ENCODE assay signal across 15 cellular contexts in the genomic region with DNA sequence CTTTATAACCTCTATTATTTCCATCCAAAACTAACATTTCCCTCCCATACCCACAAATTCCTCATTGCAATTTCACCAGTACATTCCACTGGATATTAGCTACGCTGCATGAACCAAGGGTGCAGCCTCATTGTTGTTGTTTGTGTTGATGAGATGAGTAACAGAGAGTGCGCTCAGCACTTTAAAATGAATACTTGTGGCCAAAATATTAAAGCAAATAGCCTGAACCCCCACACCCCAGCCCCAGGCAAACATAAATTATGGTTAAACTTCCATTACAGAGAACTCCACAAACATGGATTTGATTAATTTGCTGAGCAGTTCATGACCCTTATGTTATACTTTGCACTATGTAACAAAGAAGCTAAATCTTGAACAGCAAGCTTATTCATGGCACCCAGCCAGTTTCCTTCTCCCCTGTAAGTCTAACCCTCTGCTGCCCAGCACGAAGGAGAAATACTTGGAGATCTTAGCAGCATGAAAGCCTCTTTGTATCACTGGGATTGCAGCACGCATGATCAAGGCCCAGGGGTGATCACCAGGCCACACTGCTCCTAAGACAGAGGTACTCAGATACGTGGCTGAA.
A peak's percentile ranks its signal among the peaks of the same experiment; 100 is the strongest.
DNase-seq lines count a peak whose midpoint lies in the region; ATAC-seq and TF ChIP-seq lines count a peak whose summit lies in the region.
"Had no signal": no experiment of that assay in that cellular context is flagged by ENCODE, and none has a peak within 500 bp of the region (broad histone marks: within the 10 kb centered on the region; RNA-seq: fewer than 3 reads in every experiment).

No MANE protein-coding gene starts in this region.

- H3K9me3 Mint-ChIP-seq in activated T-cell treated with anti-CD3 and anti-CD28 coated beads, Interleukin-2, amount 50 U/mL, for 24 hours = no peaks in the 10 kb centered on the region
- H3K9me3 Mint-ChIP-seq in activated T-cell treated with anti-CD3 and anti-CD28 coated beads, Interleukin-2, amount 50 U/mL, for 72 hours = no peaks in the 10 kb centered on the region
- H3K9me3 Mint-ChIP-seq in type B pancreatic cell (no peaks in the 10 kb centered on the region), CD14-positive monocyte (peaks cover 0 to 1% (median 0%) of the 10 kb centered on the region in 7 donors)
- H3K9me3 Mint-ChIP-seq in activated T-helper 1 cell treated with anti-CD3 and anti-CD28 coated beads, Interleukin-12 subunit alpha, Interleukin-12 subunit beta, Interleukin-2, Interleukin-4 antibody, amounts not matched to agents 30 ng/mL and 10 ng/mL and 1 ng/mL, durations not matched to agents 14 hours and 24 hours and 36 hours = no peaks in the 10 kb centered on the region
- H3K9me3 Mint-ChIP-seq: activated CD8-positive, alpha-beta T cell treated with anti-CD3 and anti-CD28 coated beads for 36 hours had no signal

- peak overlapping the region; percentile 38 for H3K27ac Mint-ChIP-seq in activated T-cell treated with anti-CD3 and anti-CD28 coated beads, Interleukin-2, amount 50 U/mL, for 24 hours
- no peak overlapping the region for H3K27ac Mint-ChIP-seq in activated T-cell treated with anti-CD3 and anti-CD28 coated beads, Interleukin-2, amount 50 U/mL, for 72 hours
- H3K27ac Mint-ChIP-seq in type B pancreatic cell (peak overlapping the region; percentile 86), CD14-positive monocyte (no peak overlapping the region)
- H3K27ac Mint-ChIP-seq in activated T-helper 1 cell treated with anti-CD3 and anti-CD28 coated beads, Interleukin-12 subunit alpha, Interleukin-12 subunit beta, Interleukin-2, Interleukin-4 antibody, amounts not matched to agents 30 ng/mL and 10 ng/mL and 1 ng/mL, durations not matched to agents 14 hours and 24 hours and 36 hours = no peak overlapping the region
- H3K27ac Mint-ChIP-seq: activated CD8-positive, alpha-beta T cell treated with anti-CD3 and anti-CD28 coated beads for 36 hours had no signal

- H3K4me3 Mint-ChIP-seq in activated T-cell treated with anti-CD3 and anti-CD28 coated beads, Interleukin-2, amount 50 U/mL, for 24 hours = no peak overlapping the region
- H3K4me3 Mint-ChIP-seq in activated T-cell treated with anti-CD3 and anti-CD28 coated beads, Interleukin-2, amount 50 U/mL, for 72 hours = no peak overlapping the region
- H3K4me3 Mint-ChIP-seq in type B pancreatic cell (peak overlapping the region; percentile 58), CD14-positive monocyte (no peak overlapping the region)
- H3K4me3 Mint-ChIP-seq in activated T-helper 1 cell treated with anti-CD3 and anti-CD28 coated beads, Interleukin-12 subunit alpha, Interleukin-12 subunit beta, Interleukin-2, Interleukin-4 antibody, amounts not matched to agents 30 ng/mL and 10 ng/mL and 1 ng/mL, durations not matched to agents 14 hours and 24 hours and 36 hours = no peak overlapping the region
- H3K4me3 Mint-ChIP-seq: activated CD8-positive, alpha-beta T cell treated with anti-CD3 and anti-CD28 coated beads for 36 hours had no signal

- no peaks in the 10 kb centered on the region for H3K4me1 Mint-ChIP-seq in activated T-cell treated with anti-CD3 and anti-CD28 coated beads, Interleukin-2, amount 50 U/mL, for 24 hours (ENCODE audit: low read depth)
- no peaks in the 10 kb centered on the region for H3K4me1 Mint-ChIP-seq in activated T-cell treated with anti-CD3 and anti-CD28 coated beads, Interleukin-2, amount 50 U/mL, for 72 hours (ENCODE audit: low read depth)
- H3K4me1 Mint-ChIP-seq in type B pancreatic cell (ENCODE audit: unreplicated experiment) (peaks cover 26% of the 10 kb centered on the region), CD14-positive monocyte (no peaks in the 10 kb centered on the region)
- H3K4me1 Mint-ChIP-seq in activated T-helper 1 cell treated with anti-CD3 and anti-CD28 coated beads, Interleukin-12 subunit alpha, Interleukin-12 subunit beta, Interleukin-2, Interleukin-4 antibody, amounts not matched to agents 30 ng/mL and 10 ng/mL and 1 ng/mL, durations not matched to agents 14 hours and 24 hours and 36 hours (ENCODE audit: low read depth) = no peaks in the 10 kb centered on the region

- no peak for TF ChIP-seq CTCF in fibroblast of villous mesenchyme (IDR thresholded peaks at IDR 0.05; ENCODE audit: insufficient read depth, low read depth, low read length)
- no peak for TF ChIP-seq CTCF in type B pancreatic cell (conservative IDR thresholded peaks at IDR 0.05)
- no peak for TF ChIP-seq CTCF in CD14-positive monocyte (IDR thresholded peaks at IDR 0.05)
- no peak for TF ChIP-seq CTCF in lower leg skin (IDR thresholded peaks at IDR 0.05)

- H3K27me3 Mint-ChIP-seq in activated T-cell treated with anti-CD3 and anti-CD28 coated beads, Interleukin-2, amount 50 U/mL, for 24 hours = no peaks in the 10 kb centered on the region
- H3K27me3 Mint-ChIP-seq in activated T-cell treated with anti-CD3 and anti-CD28 coated beads, Interleukin-2, amount 50 U/mL, for 72 hours (ENCODE audit: low read depth) = no peaks in the 10 kb centered on the region
- H3K27me3 Mint-ChIP-seq in type B pancreatic cell = no peaks in the 10 kb centered on the region
- no peaks in the 10 kb centered on the region for H3K27me3 Mint-ChIP-seq in CD14-positive monocyte (ENCODE audit: low read depth in 3 of 3)
- no peaks in the 10 kb centered on the region for H3K27me3 Mint-ChIP-seq in activated T-helper 1 cell treated with anti-CD3 and anti-CD28 coated beads, Interleukin-12 subunit alpha, Interleukin-12 subunit beta, Interleukin-2, Interleukin-4 antibody, amounts not matched to agents 30 ng/mL and 10 ng/mL and 1 ng/mL, durations not matched to agents 14 hours and 24 hours and 36 hours (ENCODE audit: insufficient read depth)
- H3K27me3 Mint-ChIP-seq: activated CD8-positive, alpha-beta T cell treated with anti-CD3 and anti-CD28 coated beads for 36 hours had no signal

- H3K4me3 ChIP-seq in fibroblast of villous mesenchyme (ENCODE audit: low read depth, low read length) (no peak overlapping the region), lower leg skin (ENCODE audit: low read depth, poor library complexity, severe bottlenecking) (no peak overlapping the region)
- H3K4me3 ChIP-seq: esophagus squamous epithelium, transverse colon had no signal

- TF ChIP-seq POLR2A in lower leg skin (IDR thresholded peaks at IDR 0.05) = no peak

- intact Hi-C loops in CD14-positive monocyte (cut with micrococcal nuclease) = loop anchor here in 1 of 2 donors (10.0 kb wide), 1 partner anchor 55 kb away; no protein-coding TSS in a partner anchor
- intact Hi-C loops in activated T-helper 1 cell treated with anti-CD3 and anti-CD28 coated beads, Interleukin-12 subunit alpha, Interleukin-12 subunit beta, Interleukin-2, Interleukin-4 antibody, amounts not matched to agents 30 ng/mL and 10 ng/mL and 1 ng/mL, durations not matched to agents 14 hours and 24 hours and 36 hours (cut with micrococcal nuclease) = no loop called here
- intact Hi-C loops in lower leg skin (cut with DNase I; ENCODE audit: low total_unique reads) = no loop called here

- WGBS in lower leg skin, 2 donors = 62 to 75% methylated on average over 5 of the region's 5 CpGs

- no peak for ATAC-seq in activated T-cell treated with anti-CD3 and anti-CD28 coated beads, Interleukin-2, amount 50 U/mL, for 72 hours (replicated peaks in 1 of 2)
- ATAC-seq: activated CD8-positive, alpha-beta T cell treated with anti-CD3 and anti-CD28 coated beads for 36 hours had no signal

- peaks cover 93% of the 10 kb centered on the region for H3K36me3 Mint-ChIP-seq in activated T-cell treated with anti-CD3 and anti-CD28 coated beads, Interleukin-2, amount 50 U/mL, for 24 hours (ENCODE audit: low read depth)
- H3K36me3 Mint-ChIP-seq in activated T-cell treated with anti-CD3 and anti-CD28 coated beads, Interleukin-2, amount 50 U/mL, for 72 hours (ENCODE audit: insufficient read depth in 2 of 2) = peaks cover 3 to 24% of the 10 kb centered on the region in 2 donors
- H3K36me3 Mint-ChIP-seq in type B pancreatic cell = no peaks in the 10 kb centered on the region
- peaks cover 85 to 89% of the 10 kb centered on the region in 2 donors for H3K36me3 Mint-ChIP-seq in CD14-positive monocyte
- peaks cover 43% of the 10 kb centered on the region for H3K36me3 Mint-ChIP-seq in activated T-helper 1 cell treated with anti-CD3 and anti-CD28 coated beads, Interleukin-12 subunit alpha, Interleukin-12 subunit beta, Interleukin-2, Interleukin-4 antibody, amounts not matched to agents 30 ng/mL and 10 ng/mL and 1 ng/mL, durations not matched to agents 14 hours and 24 hours and 36 hours (ENCODE audit: low read depth)

- DNase-seq in activated T-cell treated with anti-CD3 and anti-CD28 coated beads, Interleukin-2, amount 50 U/mL, for 24 hours = no peak
- no peak for DNase-seq in activated T-cell treated with anti-CD3 and anti-CD28 coated beads, Interleukin-2, amount 50 U/mL, for 72 hours
- DNase-seq in amniotic epithelial cell (ENCODE audit: low read depth) (peak; percentile 64), fibroblast of villous mesenchyme (ENCODE audit: low read depth) (peak; percentile 60), type B pancreatic cell (ENCODE audit: extremely low spot score, unreplicated experiment) (no peak), CD14-positive monocyte (ENCODE audit: low spot score) (no peak), lower leg skin (ENCODE audit: low spot score in 2 of 2) (no peak)
- no peak for DNase-seq in activated T-helper 1 cell treated with anti-CD3 and anti-CD28 coated beads, Interleukin-12 subunit alpha, Interleukin-12 subunit beta, Interleukin-2, Interleukin-4 antibody, amounts not matched to agents 30 ng/mL and 10 ng/mL and 1 ng/mL, durations not matched to agents 14 hours and 24 hours and 36 hours (ENCODE audit: low spot score)
- DNase-seq: ACHN; activated CD8-positive, alpha-beta T cell treated with anti-CD3 and anti-CD28 coated beads for 36 hours; DMS153; esophagus squamous epithelium; NCI-H1436; NCI-H526; transverse colon had no signal

Comparison
In these comparisons a context has a peak if more than half of its experiments do, and no peak if none do; other contexts are left out.
1. H3K27ac Mint-ChIP-seq: peak in activated T-cell treated with anti-CD3 and anti-CD28 coated beads, Interleukin-2, amount 50 U/mL, for 24 hours (single experiment) and type B pancreatic cell (single experiment); none in activated T-cell treated with anti-CD3 and anti-CD28 coated beads, Interleukin-2, amount 50 U/mL, for 72 hours (single experiment), CD14-positive monocyte (0 of 7) and activated T-helper 1 cell treated with anti-CD3 and anti-CD28 coated beads, Interleukin-12 subunit alpha, Interleukin-12 subunit beta, Interleukin-2, Interleukin-4 antibody, amounts not matched to agents 30 ng/mL and 10 ng/mL and 1 ng/mL, durations not matched to agents 14 hours and 24 hours and 36 hours (single experiment).
2. DNase-seq: peak in amniotic epithelial cell (single experiment) and fibroblast of villous mesenchyme (single experiment); none in activated T-cell treated with anti-CD3 and anti-CD28 coated beads, Interleukin-2, amount 50 U/mL, for 24 hours (single experiment), activated T-cell treated with anti-CD3 and anti-CD28 coated beads, Interleukin-2, amount 50 U/mL, for 72 hours (0 of 2), type B pancreatic cell (single experiment), CD14-positive monocyte (single experiment), activated T-helper 1 cell treated with anti-CD3 and anti-CD28 coated beads, Interleukin-12 subunit alpha, Interleukin-12 subunit beta, Interleukin-2, Interleukin-4 antibody, amounts not matched to agents 30 ng/mL and 10 ng/mL and 1 ng/mL, durations not matched to agents 14 hours and 24 hours and 36 hours (single experiment) and lower leg skin (0 of 2).